ENCODE assay signal across 1 cellular context in genomic region chr20:62302341-62303048, GRCh38.
TF ChIP-seq lines count a peak whose summit lies in the region.

A gene with protein sequence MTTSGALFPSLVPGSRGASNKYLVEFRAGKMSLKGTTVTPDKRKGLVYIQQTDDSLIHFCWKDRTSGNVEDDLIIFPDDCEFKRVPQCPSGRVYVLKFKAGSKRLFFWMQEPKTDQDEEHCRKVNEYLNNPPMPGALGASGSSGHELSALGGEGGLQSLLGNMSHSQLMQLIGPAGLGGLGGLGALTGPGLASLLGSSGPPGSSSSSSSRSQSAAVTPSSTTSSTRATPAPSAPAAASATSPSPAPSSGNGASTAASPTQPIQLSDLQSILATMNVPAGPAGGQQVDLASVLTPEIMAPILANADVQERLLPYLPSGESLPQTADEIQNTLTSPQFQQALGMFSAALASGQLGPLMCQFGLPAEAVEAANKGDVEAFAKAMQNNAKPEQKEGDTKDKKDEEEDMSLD (plus strand): TSS chr20:62302997. CDS start chr20:62303569, 572 bp downstream.

TF ChIP-seq in HepG2, 621 proteins besides CTCF, POLR2A, EP300 and RAD21 (continued from another document and continues in another):
- TF ChIP-seq, protein P1, sequence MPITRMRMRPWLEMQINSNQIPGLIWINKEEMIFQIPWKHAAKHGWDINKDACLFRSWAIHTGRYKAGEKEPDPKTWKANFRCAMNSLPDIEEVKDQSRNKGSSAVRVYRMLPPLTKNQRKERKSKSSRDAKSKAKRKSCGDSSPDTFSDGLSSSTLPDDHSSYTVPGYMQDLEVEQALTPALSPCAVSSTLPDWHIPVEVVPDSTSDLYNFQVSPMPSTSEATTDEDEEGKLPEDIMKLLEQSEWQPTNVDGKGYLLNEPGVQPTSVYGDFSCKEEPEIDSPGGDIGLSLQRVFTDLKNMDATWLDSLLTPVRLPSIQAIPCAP (CRISPR knock-in tag; IDR thresholded peaks at IDR 0.05; ENCODE audit: low read depth), result no peak
- TF ChIP-seq HNRNPUL1 (IDR thresholded peaks at IDR 0.05; ENCODE audit: low read depth, low read length) (peak; percentile 83; the same call in 1 of the 2 replicates), ZNF678 (CRISPR knock-in tag; IDR thresholded peaks at IDR 0.05) (no peak), ZNF143 (CRISPR knock-in tag; IDR thresholded peaks at IDR 0.05) (peak; percentile 70), GATAD1 (CRISPR knock-in tag; IDR thresholded peaks at IDR 0.05) (peak; percentile 94), ZNF382 (CRISPR knock-in tag; IDR thresholded peaks at IDR 0.05; ENCODE audit: borderline replicate concordance) (no peak), ZFP41 (CRISPR knock-in tag; IDR thresholded peaks at IDR 0.05; ENCODE audit: borderline replicate concordance) (peak; percentile 68; the same call in 1 of the 2 replicates), MLXIP (CRISPR knock-in tag; IDR thresholded peaks at IDR 0.05; ENCODE audit: borderline replicate concordance) (no peak), HOXA3 (CRISPR knock-in tag; IDR thresholded peaks at IDR 0.05) (peak; percentile 94), FOXC1 (CRISPR knock-in tag; IDR thresholded peaks at IDR 0.05; ENCODE audit: borderline replicate concordance) (peak; percentile 99), UBTF (CRISPR knock-in tag; IDR thresholded peaks at IDR 0.05) (peak; percentile 68; the same call in 1 of the 2 replicates), ZNF557 (CRISPR knock-in tag; IDR thresholded peaks at IDR 0.05) (no peak), SOX13 (IDR thresholded peaks at IDR 0.05) (no peak; the same call in 1 of the 2 replicates), SOX13 (CRISPR knock-in tag; conservative IDR thresholded peaks at IDR 0.05 in 1 of 2, IDR thresholded peaks at IDR 0.05 in 1 of 2) (peak in 1 of 2 experiments; percentile 83; a peak in 2 of 4 replicates), NFE2L2 (IDR thresholded peaks at IDR 0.05; ENCODE audit: low read length) (peak; percentile 96), ZNF446 (CRISPR knock-in tag; IDR thresholded peaks at IDR 0.05) (peak; percentile 42; the same call in 1 of the 2 replicates), SP140L (CRISPR knock-in tag; IDR thresholded peaks at IDR 0.05; ENCODE audit: borderline replicate concordance) (0 out of 2 replicates have a peak, but pooled peaks have one; percentile 54), ZNF333 (CRISPR knock-in tag; IDR thresholded peaks at IDR 0.05; ENCODE audit: borderline replicate concordance) (no peak), ZNF530 (CRISPR knock-in tag; IDR thresholded peaks at IDR 0.05; ENCODE audit: low read depth) (no peak), SKI (IDR thresholded peaks at IDR 0.05; ENCODE audit: partially characterized antibody) (peak; percentile 85), SCMH1 (CRISPR knock-in tag; IDR thresholded peaks at IDR 0.05; ENCODE audit: borderline replicate concordance) (no peak), SRF (IDR thresholded peaks at IDR 0.05; ENCODE audit: low read depth, low read length) (no peak), ZHX1 (CRISPR knock-in tag; IDR thresholded peaks at IDR 0.05; ENCODE audit: low read depth) (no peak), POLR2AphosphoS5 (IDR thresholded peaks at IDR 0.05; ENCODE audit: low read depth, low read length) (peak; percentile 54), ZNF792 (CRISPR knock-in tag; IDR thresholded peaks at IDR 0.05) (peak; percentile 84), THAP8 (CRISPR knock-in tag; IDR thresholded peaks at IDR 0.05; ENCODE audit: borderline replicate concordance) (peak; percentile 13; the same call in 1 of the 2 replicates), SNRNP70 (IDR thresholded peaks at IDR 0.05; ENCODE audit: low read depth, low read length) (no peak), SRSF1 (optimal IDR thresholded peaks at IDR 0.05; ENCODE audit: low read depth, low read length) (peak; percentile 94), ISX (CRISPR knock-in tag; conservative IDR thresholded peaks at IDR 0.05) (0 out of 2 replicates have a peak, but pooled peaks have one; percentile 47), ZNF550 (CRISPR knock-in tag; IDR thresholded peaks at IDR 0.05; ENCODE audit: borderline replicate concordance) (no peak; the same call in 1 of the 2 replicates), HNF1B (CRISPR knock-in tag; IDR thresholded peaks at IDR 0.05) (peak; percentile 84)
- TF ChIP-seq, protein P2, sequence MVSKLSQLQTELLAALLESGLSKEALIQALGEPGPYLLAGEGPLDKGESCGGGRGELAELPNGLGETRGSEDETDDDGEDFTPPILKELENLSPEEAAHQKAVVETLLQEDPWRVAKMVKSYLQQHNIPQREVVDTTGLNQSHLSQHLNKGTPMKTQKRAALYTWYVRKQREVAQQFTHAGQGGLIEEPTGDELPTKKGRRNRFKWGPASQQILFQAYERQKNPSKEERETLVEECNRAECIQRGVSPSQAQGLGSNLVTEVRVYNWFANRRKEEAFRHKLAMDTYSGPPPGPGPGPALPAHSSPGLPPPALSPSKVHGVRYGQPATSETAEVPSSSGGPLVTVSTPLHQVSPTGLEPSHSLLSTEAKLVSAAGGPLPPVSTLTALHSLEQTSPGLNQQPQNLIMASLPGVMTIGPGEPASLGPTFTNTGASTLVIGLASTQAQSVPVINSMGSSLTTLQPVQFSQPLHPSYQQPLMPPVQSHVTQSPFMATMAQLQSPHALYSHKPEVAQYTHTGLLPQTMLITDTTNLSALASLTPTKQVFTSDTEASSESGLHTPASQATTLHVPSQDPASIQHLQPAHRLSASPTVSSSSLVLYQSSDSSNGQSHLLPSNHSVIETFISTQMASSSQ (IDR thresholded peaks at IDR 0.05; ENCODE audit: low read depth), result no peak
- TF ChIP-seq, protein P2 (CRISPR knock-in tag; IDR thresholded peaks at IDR 0.05; ENCODE audit: borderline replicate concordance), result no peak; the same call in 1 of the 2 replicates
- TF ChIP-seq, protein P3, sequence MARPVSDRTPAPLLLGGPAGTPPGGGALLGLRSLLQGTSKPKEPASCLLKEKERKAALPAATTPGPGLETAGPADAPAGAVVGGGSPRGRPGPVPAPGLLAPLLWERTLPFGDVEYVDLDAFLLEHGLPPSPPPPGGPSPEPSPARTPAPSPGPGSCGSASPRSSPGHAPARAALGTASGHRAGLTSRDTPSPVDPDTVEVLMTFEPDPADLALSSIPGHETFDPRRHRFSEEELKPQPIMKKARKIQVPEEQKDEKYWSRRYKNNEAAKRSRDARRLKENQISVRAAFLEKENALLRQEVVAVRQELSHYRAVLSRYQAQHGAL (CRISPR knock-in tag; IDR thresholded peaks at IDR 0.05; ENCODE audit: not compliant biosample characterization), result no peak
